32 cellular contexts compared by ENCODE assay signal in the genomic region with DNA sequence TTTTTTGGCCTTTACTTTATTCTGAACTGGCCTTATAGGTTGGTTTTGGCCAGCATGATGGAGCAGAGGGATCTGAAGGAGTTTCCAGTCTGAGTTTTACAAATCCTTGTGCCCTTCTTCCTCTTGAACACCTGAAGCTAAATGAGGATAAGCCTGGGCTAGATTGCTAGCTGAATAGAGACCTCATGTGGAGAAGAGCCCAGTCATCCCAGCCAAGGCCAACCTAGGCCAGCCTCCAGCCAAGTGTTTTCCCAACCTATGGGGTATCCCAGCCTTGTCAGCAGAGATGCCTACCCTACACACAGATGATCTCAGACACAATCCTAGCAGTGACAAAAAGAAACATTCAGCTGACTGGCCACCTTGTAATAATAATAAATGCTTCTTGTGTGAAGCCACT. TPM values are rescaled to one million over a fixed set of nuclear protein-coding genes. Genes with fewer than 3 reads are reported as not detected.
DNase-seq lines count a peak whose midpoint lies in the region; ATAC-seq and TF ChIP-seq lines count a peak whose summit lies in the region.
"Had no signal": no experiment of that assay in that cellular context is flagged by ENCODE, and none has a peak within 500 bp of the region (broad histone marks: within the 10 kb centered on the region; RNA-seq: fewer than 3 reads in every experiment).

No MANE protein-coding gene starts in this region.

- peak overlapping the region; percentile 81 for H3K27ac Mint-ChIP-seq in central memory CD8-positive, alpha-beta T cell (ENCODE audit: low read depth)
- no peak overlapping the region for H3K27ac Mint-ChIP-seq in activated naive CD8-positive, alpha-beta T cell treated with anti-CD3 and anti-CD28 coated beads for 36 hours
- H3K27ac Mint-ChIP-seq: activated naive CD4-positive, alpha-beta T cell treated with anti-CD3 and anti-CD28 coated beads for 36 hours had no signal

- H3K4me1 ChIP-seq in lower lobe of right lung, result no peaks in the 10 kb centered on the region
- H3K4me1 ChIP-seq in thyroid gland, result peaks cover 0 to 3% of the 10 kb centered on the region in 2 donors
- H3K4me1 ChIP-seq: A549, breast epithelium, colonic mucosa had no signal

- DNase-seq in ELF-1 (ENCODE audit: low read depth, low spot score) (peak; percentile 10), lower lobe of right lung (no peak), thyroid gland (no peak), NCI-H524 treated with DMSO at 0.1 percent for 48 hours (lab: John Stamatoyannopoulos, UW) (no peak), NCI-H146 treated with DMSO at 0.1 percent for 48 hours (lab: John Stamatoyannopoulos, UW; ENCODE audit: unreplicated experiment) (no peak)
- DNase-seq in central memory CD8-positive, alpha-beta T cell (ENCODE audit: low spot score in 2 of 2), result no peak
- DNase-seq in activated naive CD8-positive, alpha-beta T cell treated with anti-CD3 and anti-CD28 coated beads for 36 hours, result no peak
- DNase-seq: activated CD4-positive, alpha-beta T cell treated with anti-CD3 and anti-CD28 coated beads, Interleukin-2, amount 50 U/mL, for 4 hours; activated naive CD4-positive, alpha-beta T cell treated with anti-CD3 and anti-CD28 coated beads for 36 hours; activated T-cell treated with anti-CD3 and anti-CD28 coated beads, Interleukin-2, amount 50 U/mL, for 72 hours; AML-193; amygdala; CD4-positive, alpha-beta memory T cell; colonic mucosa; natural killer cell; NCI-H1694 treated with DMSO at 0.1 percent for 48 hours; NCI-H2171 treated with DMSO at 0.1 percent for 48 hours; NCI-H524; NK-92 treated with Interleukin-12 subunit alpha and Interleukin-12 subunit beta, amount 100 ng/mL, for 24 hours; PC-9; Right ventricle myocardium superior; stimulated activated CD4-positive, alpha-beta T cell treated with anti-CD3 and anti-CD28 coated beads, Interleukin-2, amount 100 ng/mL, for 24 hours; T-helper 9 cell had no signal

- H3K9me3 ChIP-seq in lower lobe of right lung (no peaks in the 10 kb centered on the region), thyroid gland (no peaks in the 10 kb centered on the region)
- H3K9me3 ChIP-seq: A549, breast epithelium, colonic mucosa had no signal

- peaks cover 39% of the 10 kb centered on the region for H3K4me1 Mint-ChIP-seq in central memory CD8-positive, alpha-beta T cell
- peaks cover 7% of the 10 kb centered on the region for H3K4me1 Mint-ChIP-seq in activated naive CD8-positive, alpha-beta T cell treated with anti-CD3 and anti-CD28 coated beads for 36 hours

- H3K9me3 Mint-ChIP-seq in central memory CD8-positive, alpha-beta T cell, result peaks cover 5% of the 10 kb centered on the region
- no peaks in the 10 kb centered on the region for H3K9me3 Mint-ChIP-seq in activated naive CD8-positive, alpha-beta T cell treated with anti-CD3 and anti-CD28 coated beads for 36 hours
- H3K9me3 Mint-ChIP-seq: activated naive CD4-positive, alpha-beta T cell treated with anti-CD3 and anti-CD28 coated beads for 36 hours; natural killer cell had no signal

- intact Hi-C loops in lower lobe of right lung (cut with DNase I), result no loop called here
- intact Hi-C loops in thyroid gland (cut with DNase I), result no loop called here

- no peak overlapping the region for H3K4me3 ChIP-seq in lower lobe of right lung
- no peak overlapping the region for H3K4me3 ChIP-seq in thyroid gland (replicated peaks in 1 of 3)
- H3K4me3 ChIP-seq: A549, colonic mucosa, GM12878, PC-9, smooth muscle cell had no signal

- ATAC-seq in central memory CD8-positive, alpha-beta T cell (replicated peaks; ENCODE audit: extremely low read depth, poor library complexity, severe bottlenecking), result no peak
- no peak for ATAC-seq in lower lobe of right lung
- no peak for ATAC-seq in HG02852 (IDR thresholded peaks at IDR 0.05; ENCODE audit: unreplicated experiment)
- ATAC-seq: A549; activated T-cell treated with anti-CD3 and anti-CD28 coated beads, Interleukin-2, amount 50 U/mL, for 72 hours; natural killer cell had no signal

- no peak for TF ChIP-seq CTCF in lower lobe of right lung (IDR thresholded peaks at IDR 0.05)
- no peak for TF ChIP-seq CTCF in thyroid gland (IDR thresholded peaks at IDR 0.05)

- H3K27me3 ChIP-seq in lower lobe of right lung (ENCODE audit: low read depth), result no peaks in the 10 kb centered on the region
- H3K27me3 ChIP-seq in thyroid gland, result no peaks in the 10 kb centered on the region
- H3K27me3 ChIP-seq: breast epithelium, colonic mucosa had no signal

- H3K27ac ChIP-seq in lower lobe of right lung (peak overlapping the region; percentile 75), thyroid gland (peak overlapping the region; percentile 32 to 87 (median 59))
- H3K27ac ChIP-seq: A549, PC-9 had no signal

- TF ChIP-seq POLR2A in thyroid gland (IDR thresholded peaks at IDR 0.05), result no peak

- H3K36me3 Mint-ChIP-seq in central memory CD8-positive, alpha-beta T cell (ENCODE audit: insufficient read depth), result peaks cover 8% of the 10 kb centered on the region
- peaks cover 4% of the 10 kb centered on the region for H3K36me3 Mint-ChIP-seq in activated naive CD8-positive, alpha-beta T cell treated with anti-CD3 and anti-CD28 coated beads for 36 hours

- no peaks in the 10 kb centered on the region for H3K27me3 Mint-ChIP-seq in central memory CD8-positive, alpha-beta T cell
- H3K27me3 Mint-ChIP-seq in activated naive CD8-positive, alpha-beta T cell treated with anti-CD3 and anti-CD28 coated beads for 36 hours, result no peaks in the 10 kb centered on the region
- H3K27me3 Mint-ChIP-seq: CD4-positive, alpha-beta memory T cell had no signal

- H3K36me3 ChIP-seq in lower lobe of right lung, result no peaks in the 10 kb centered on the region
- no peaks in the 10 kb centered on the region for H3K36me3 ChIP-seq in thyroid gland
- H3K36me3 ChIP-seq: breast epithelium, colonic mucosa had no signal

- no peak overlapping the region for H3K4me3 Mint-ChIP-seq in central memory CD8-positive, alpha-beta T cell
- no peak overlapping the region for H3K4me3 Mint-ChIP-seq in activated naive CD8-positive, alpha-beta T cell treated with anti-CD3 and anti-CD28 coated beads for 36 hours
- H3K4me3 Mint-ChIP-seq: activated naive CD4-positive, alpha-beta T cell treated with anti-CD3 and anti-CD28 coated beads for 36 hours had no signal

RNA-seq across cellular contexts. Expression of a gene that starts 1.0 kb away (rescaled TPM):
- total RNA-seq in lower lobe of right lung (1.6 TPM), thyroid gland (10 to 100 TPM in 1 of 4 donors, 1 to 10 TPM in 3; 1.3 to 26.1 (median 3.8) TPM)
- total RNA-seq in activated naive CD8-positive, alpha-beta T cell treated with anti-CD3 and anti-CD28 coated beads for 36 hours, result not detected
- total RNA-seq: activated naive CD4-positive, alpha-beta T cell treated with anti-CD3 and anti-CD28 coated beads for 36 hours; CD4-positive, alpha-beta memory T cell; Daoy; GM12878; LHCN-M2; mononuclear cell; natural killer cell; osteoblast; PC-9; smooth muscle cell had no signal
